Comparison of ENCODE assay signal across 11 cellular contexts in genomic region chr21:30628109-30628508, GRCh38. TPM values are rescaled to one million over a fixed set of nuclear protein-coding genes. Genes with fewer than 3 reads are reported as not detected.
"Had no signal": no experiment of that assay in that cellular context is flagged by ENCODE, and none has a peak within 500 bp of the region (broad histone marks: within the 10 kb centered on the region; RNA-seq: fewer than 3 reads in every experiment).

No MANE protein-coding gene starts in this region.

- ATAC-seq: HepG2, K562 had no signal

- H3K9ac ChIP-seq: KMS-11 had no signal

- H3K4me3 Mint-ChIP-seq: IgD-negative memory B cell had no signal

- H3K36me3 Mint-ChIP-seq: IgD-negative memory B cell had no signal

- H3K4me3 ChIP-seq: K562 had no signal

- H3K27ac ChIP-seq: HL-60, KMS-11 had no signal

- DNase-seq: IMR-90, Karpas-422, KBM-7, KG1 had no signal

- H3K4me2 ChIP-seq: KMS-11 had no signal

- H3K27ac Mint-ChIP-seq: IgD-negative memory B cell had no signal

- H3K27me3 Mint-ChIP-seq: IgD-negative memory B cell had no signal

RNA-seq across cellular contexts. Expression of gene KRTAP20-2, which starts 6.9 kb away (rescaled TPM):
- total RNA-seq: HepG2, HT-29, HT1080, IMR-90, K562 had no signal
- polyA plus RNA-seq: HepG2, IgD-negative memory B cell, IMR-90, K562 had no signal

RNA-seq across cellular contexts. Expression of gene KRTAP20-4, which starts 7.7 kb away (rescaled TPM):
- total RNA-seq: HepG2, HT-29, HT1080, IMR-90, K562 had no signal
- polyA plus RNA-seq: HepG2, IgD-negative memory B cell, IMR-90, K562 had no signal

RNA-seq across cellular contexts. Expression of gene KRTAP20-1, which starts 11.9 kb away (rescaled TPM):
- total RNA-seq: HepG2, HT-29, HT1080, IMR-90, K562 had no signal
- polyA plus RNA-seq: HepG2, IgD-negative memory B cell, IMR-90, K562 had no signal

RNA-seq across cellular contexts. Expression of gene KRTAP6-1, which starts 14.4 kb away (rescaled TPM):
- total RNA-seq: HepG2, HT-29, HT1080, IMR-90, K562 had no signal
- polyA plus RNA-seq: HepG2, IgD-negative memory B cell, IMR-90, K562 had no signal

RNA-seq across cellular contexts. Expression of gene KRTAP20-3, which starts 14.6 kb away (rescaled TPM):
- total RNA-seq: HepG2, HT-29, HT1080, IMR-90, K562 had no signal
- polyA plus RNA-seq: HepG2, IgD-negative memory B cell, IMR-90, K562 had no signal
